1 cellular context compared by ENCODE assay signal in genomic region chr19:906480-906879, GRCh38.
A peak's percentile ranks its signal among the peaks of the same experiment; 100 is the strongest.
TF ChIP-seq lines count a peak whose summit lies in the region.

No MANE protein-coding gene starts in this region.

TF ChIP-seq in GM12878, 131 proteins besides CTCF, POLR2A, EP300 and RAD21:
- TF ChIP-seq E2F8 (IDR thresholded peaks at IDR 0.05; ENCODE audit: low read depth, partially characterized antibody) (no peak), SMARCA5 (IDR thresholded peaks at IDR 0.05) (peak; percentile 91), RAD51 (IDR thresholded peaks at IDR 0.05) (peak; percentile 47; the same call in 1 of the 2 replicates), EGR1 (IDR thresholded peaks at IDR 0.05; ENCODE audit: borderline replicate concordance in 1 of 2, low read depth in 2 of 2, low read length in 2 of 2) (no peak), ATF7 (IDR thresholded peaks at IDR 0.05; ENCODE audit: low read depth) (peak; percentile 35; the same call in 1 of the 2 replicates), SMAD1 (IDR thresholded peaks at IDR 0.05; ENCODE audit: low read depth, partially characterized antibody) (no peak), SMC3 (IDR thresholded peaks at IDR 0.05; ENCODE audit: borderline replicate concordance, low read length) (no peak), ETV6 (conservative IDR thresholded peaks at IDR 0.05 in 1 of 2, IDR thresholded peaks at IDR 0.05 in 1 of 2; ENCODE audit: borderline replicate concordance in 1 of 2, low read depth in 1 of 2) (no peak), IRF5 (IDR thresholded peaks at IDR 0.05; ENCODE audit: borderline replicate concordance) (no peak), TCF7 (IDR thresholded peaks at IDR 0.05; ENCODE audit: borderline replicate concordance) (peak; percentile 49; the same call in 1 of the 2 replicates), RUNX3 (IDR thresholded peaks at IDR 0.05; ENCODE audit: low read length) (0 out of 2 replicates have a peak, but pooled peaks have one; percentile 6), MYC (IDR thresholded peaks at IDR 0.05; ENCODE audit: insufficient read depth, insufficient read length, insufficient replicate concordance, low read length, severe bottlenecking) (no peak), RB1 (IDR thresholded peaks at IDR 0.05; ENCODE audit: borderline replicate concordance) (no peak), MLLT1 (IDR thresholded peaks at IDR 0.05) (no peak), POLR2AphosphoS5 (IDR thresholded peaks at IDR 0.05; ENCODE audit: low read length) (no peak), SREBF2 (IDR thresholded peaks at IDR 0.05; ENCODE audit: low read length) (no peak), BHLHE40 (IDR thresholded peaks at IDR 0.05; ENCODE audit: borderline replicate concordance in 1 of 2, low read depth in 2 of 2, low read length in 1 of 2) (peak; percentile 10 to 12; a peak in 1 of 4 replicates), CHD2 (IDR thresholded peaks at IDR 0.05; ENCODE audit: borderline replicate concordance, low read depth, low read length) (no peak), MEF2B (IDR thresholded peaks at IDR 0.05; ENCODE audit: partially characterized antibody, poor library complexity, severe bottlenecking) (peak; percentile 88), ZNF217 (IDR thresholded peaks at IDR 0.05) (peak; percentile 73; the same call in 1 of the 2 replicates), CBX3 (IDR thresholded peaks at IDR 0.05; ENCODE audit: borderline replicate concordance, low read depth) (no peak), ZNF622 (IDR thresholded peaks at IDR 0.05) (no peak), PKNOX1 (IDR thresholded peaks at IDR 0.05) (peak; percentile 28; the same call in 1 of the 2 replicates), EED (IDR thresholded peaks at IDR 0.05; ENCODE audit: low read depth) (peak; percentile 20; the same call in 1 of the 2 replicates), DPF2 (IDR thresholded peaks at IDR 0.05) (no peak), RFX5 (IDR thresholded peaks at IDR 0.05; ENCODE audit: low read depth, low read length) (no peak), NKRF (conservative IDR thresholded peaks at IDR 0.05) (no peak), ZNF592 (IDR thresholded peaks at IDR 0.05) (no peak), USF2 (IDR thresholded peaks at IDR 0.05; ENCODE audit: borderline replicate concordance, low read depth, low read length) (no peak), NFYA (IDR thresholded peaks at IDR 0.05; ENCODE audit: borderline replicate concordance, low read depth, low read length) (no peak), YBX1 (IDR thresholded peaks at IDR 0.05) (no peak), CHD4 (IDR thresholded peaks at IDR 0.05) (no peak)
TF ChIP-seq in GM12878: peak in this region for 10.
